Comparison of ENCODE assay signal across 8 cellular contexts in genomic region chr20:23636908-23637281, GRCh38. TPM values are rescaled to one million over a fixed set of nuclear protein-coding genes. Genes with fewer than 3 reads are reported as not detected.
DNase-seq lines count a peak whose midpoint lies in the region; ATAC-seq, FAIRE-seq and TF ChIP-seq lines count a peak whose summit lies in the region.

No MANE protein-coding gene starts in this region.

- no peak overlapping the region for H2BK20ac ChIP-seq in H1 (ENCODE audit: low read length)

- CTCF ChIA-PET in H1 (lab: Charles Lee; ENCODE audit: partially characterized antibody) = interaction anchor here (0.9 to 1.4 kb wide), 4 partner anchors 8 to 192 kb away, joined by 3 to 4 read pairs (median 4); no protein-coding TSS in a partner anchor

- DNase-seq in H1 (ENCODE audit: low read depth in 1 of 2, low spot score in 2 of 2) (no peak), COLO668 (lab: John Stamatoyannopoulos, UW; ENCODE audit: unreplicated experiment) (no peak), NCI-H1694 (lab: John Stamatoyannopoulos, UW) (no peak), NK-92 (lab: John Stamatoyannopoulos, UW; ENCODE audit: unreplicated experiment) (no peak)
- no peak for DNase-seq in natural killer cell treated with Interleukin-12 subunit alpha and Interleukin-12 subunit beta and Interleukin-15 and Interleukin-18, amount 100 ng/mL, for 72 hours (ENCODE audit: low spot score)

- 0 out of 2 replicates have a peak overlapping the region, but pooled peaks have one; percentile 68 for H2BK12ac ChIP-seq in H1 (ENCODE audit: low read depth, low read length)

- TF ChIP-seq RAD21 in H1 (IDR thresholded peaks at IDR 0.05 in 1 of 2, conservative IDR thresholded peaks at IDR 0.05 in 1 of 2; ENCODE audit: low read depth in 2 of 2, low read length in 2 of 2) = no peak

- H4K8ac ChIP-seq in H1 (ENCODE audit: extremely low read depth, insufficient read depth, low read length) = no peak overlapping the region

- H3K4me1 Mint-ChIP-seq in natural killer cell treated with Interleukin-12 subunit alpha and Interleukin-12 subunit beta and Interleukin-15 and Interleukin-18, amount 100 ng/mL, for 72 hours (ENCODE audit: low read depth in 2 of 2) = peaks cover 5 to 16% of the 10 kb centered on the region in 2 donors

- H3K4me1 ChIP-seq in ACC112 (ENCODE audit: control insufficient read depth, insufficient read depth, low read length, unreplicated experiment) = peaks cover 24% of the 10 kb centered on the region
- H3K4me1 ChIP-seq in KMS-11 (ENCODE audit: low read depth, poor library complexity, severe bottlenecking) = no peaks in the 10 kb centered on the region
- H3K4me1 ChIP-seq in H1 (replicated peaks in 1 of 4; ENCODE audit: control insufficient read depth in 3 of 4, insufficient read depth in 4 of 4, low read length in 3 of 4) = peaks cover 0 to 12% (median 4%) of the 10 kb centered on the region in 4 experiments; a peak in 6 of 7 replicates

- peaks cover 0 to 2% of the 10 kb centered on the region in 2 donors for H3K27me3 Mint-ChIP-seq in natural killer cell treated with Interleukin-12 subunit alpha and Interleukin-12 subunit beta and Interleukin-15 and Interleukin-18, amount 100 ng/mL, for 72 hours

- H3K9ac ChIP-seq in KMS-11 = peak overlapping the region; percentile 74; the same call in 1 of the 2 replicates
- H3K9ac ChIP-seq in H1 (replicated peaks in 1 of 4; ENCODE audit: extremely low read depth in 1 of 4, low read depth in 3 of 4, low read length in 3 of 4) = peak overlapping the region in 1 of 4 experiments; percentile 35; a peak in 1 of 7 replicates

- peaks cover 3% of the 10 kb centered on the region; the same call in 1 of the 2 replicates for H3K36me3 ChIP-seq in ACC112 (ENCODE audit: insufficient read depth, low read length)
- no peaks in the 10 kb centered on the region for H3K36me3 ChIP-seq in KMS-11 (ENCODE audit: insufficient read depth)
- no peaks in the 10 kb centered on the region; a peak in 1 of 8 replicates for H3K36me3 ChIP-seq in H1 (ENCODE audit: control insufficient read depth in 2 of 4, insufficient read depth in 4 of 4, low read length in 3 of 4)

- no peak overlapping the region for H3K23ac ChIP-seq in H1 (ENCODE audit: insufficient read length)

- no peaks in the 10 kb centered on the region for H3K79me1 ChIP-seq in H1 (ENCODE audit: low read depth, low read length)

- H3K36me3 Mint-ChIP-seq in natural killer cell treated with Interleukin-12 subunit alpha and Interleukin-12 subunit beta and Interleukin-15 and Interleukin-18, amount 100 ng/mL, for 72 hours = no peaks in the 10 kb centered on the region

- H2AFZ ChIP-seq in ACC112 (ENCODE audit: low read length, unreplicated experiment) (no peak overlapping the region), KMS-11 (ENCODE audit: low read depth) (peak overlapping the region; percentile 76; the same call in 1 of the 2 replicates), H1 (ENCODE audit: low read length) (no peak overlapping the region)

- H2BK5ac ChIP-seq in H1 (ENCODE audit: low read depth, low read length) = peak overlapping the region; percentile 66; the same call in 1 of the 2 replicates

- H3K9me3 ChIP-seq in H1 (ENCODE audit: insufficient read depth in 2 of 2, low read depth in 1 of 2, low read length in 1 of 2) = no peaks in the 10 kb centered on the region

- H3K4me2 ChIP-seq in KMS-11 (peak overlapping the region; percentile 66), H1 (ENCODE audit: insufficient read depth in 1 of 2, low read depth in 2 of 2, low read length in 2 of 2) (peak overlapping the region; percentile 71 to 91)

- FAIRE-seq in H1 (lab: Jason Lieb, UNC) = no peak

- H3K23me2 ChIP-seq in H1 (ENCODE audit: low read depth, low read length) = peaks cover 9% of the 10 kb centered on the region

- peaks cover 33% of the 10 kb centered on the region for H3K79me2 ChIP-seq in ACC112 (ENCODE audit: control insufficient read depth, insufficient read depth, low read length, unreplicated experiment)
- H3K79me2 ChIP-seq in KMS-11 (ENCODE audit: insufficient read depth, low read depth) = no peaks in the 10 kb centered on the region
- H3K79me2 ChIP-seq in H1 (ENCODE audit: control insufficient read depth in 1 of 2, insufficient read depth in 2 of 2, low read length in 2 of 2) = no peaks in the 10 kb centered on the region

- H3K27ac ChIP-seq in ACC112 (ENCODE audit: low read depth, low read length) (peak overlapping the region; percentile 74; the same call in 1 of the 2 replicates), KMS-11 (no peak overlapping the region), H1 (ENCODE audit: low read depth, low read length) (no peak overlapping the region)

- H4K20me1 ChIP-seq in KMS-11 (ENCODE audit: insufficient read depth) = no peaks in the 10 kb centered on the region
- peaks cover 0 to 8% of the 10 kb centered on the region in 2 experiments for H4K20me1 ChIP-seq in H1 (replicated peaks in 1 of 2; ENCODE audit: control insufficient read depth in 1 of 2, insufficient read depth in 2 of 2, low read length in 2 of 2)

- peak overlapping the region; percentile 82 for H3K4me3 Mint-ChIP-seq in natural killer cell treated with Interleukin-12 subunit alpha and Interleukin-12 subunit beta and Interleukin-15 and Interleukin-18, amount 100 ng/mL, for 72 hours

- TF ChIP-seq CTCF in KMS-11 (conservative IDR thresholded peaks at IDR 0.05; ENCODE audit: low read depth, low read length) (no peak), H1 (IDR thresholded peaks at IDR 0.05; ENCODE audit: control extremely low read depth in 1 of 3, insufficient read depth in 1 of 3, low read depth in 1 of 3, low read length in 3 of 3) (no peak)

- H3K14ac ChIP-seq in H1 (ENCODE audit: insufficient read length) = no peak overlapping the region

- no peaks in the 10 kb centered on the region for H3K9me3 Mint-ChIP-seq in natural killer cell treated with Interleukin-12 subunit alpha and Interleukin-12 subunit beta and Interleukin-15 and Interleukin-18, amount 100 ng/mL, for 72 hours

- no peak overlapping the region for H4K5ac ChIP-seq in H1 (ENCODE audit: insufficient read length, low read depth, low read length)

- no peak for TF ChIP-seq EP300 in H1 (IDR thresholded peaks at IDR 0.05; ENCODE audit: borderline replicate concordance in 1 of 2, low read depth in 2 of 2, low read length in 2 of 2)

- H2AK5ac ChIP-seq in H1 (ENCODE audit: low read depth, low read length) = no peak overlapping the region

- no peaks in the 10 kb centered on the region for H3K27me3 ChIP-seq in ACC112 (ENCODE audit: insufficient read depth, low read length)
- no peaks in the 10 kb centered on the region for H3K27me3 ChIP-seq in KMS-11 (ENCODE audit: insufficient read depth, low read depth)
- peaks cover 0 to 5% (median 2%) of the 10 kb centered on the region in 4 experiments; a peak in 3 of 7 replicates for H3K27me3 ChIP-seq in H1 (replicated peaks in 1 of 4; ENCODE audit: control insufficient read depth in 3 of 4, extremely low read depth in 1 of 4, insufficient read depth in 3 of 4, low read length in 3 of 4)

- no peak for TF ChIP-seq POLR2A in H1 (IDR thresholded peaks at IDR 0.05; ENCODE audit: control extremely low read depth in 1 of 2, low read depth in 2 of 2, low read length in 2 of 2)

- H3K4ac ChIP-seq in H1 (replicated peaks; ENCODE audit: insufficient read length, low read depth, low read length) = no peak overlapping the region

- H2BK120ac ChIP-seq in H1 (replicated peaks; ENCODE audit: low read depth, low read length) = no peak overlapping the region

- POLR2A ChIA-PET in H1 (lab: Charles Lee; ENCODE audit: partially characterized antibody) = interaction anchor here (0.8 to 1.5 kb wide), 3 partner anchors 8 to 19 kb away, joined by 3 to 4 read pairs (median 3); no protein-coding TSS in a partner anchor

- H2BK15ac ChIP-seq in H1 (ENCODE audit: low read length) = no peak overlapping the region

- H4K91ac ChIP-seq in H1 (replicated peaks; ENCODE audit: insufficient read length, low read length) = no peak overlapping the region

- H3K18ac ChIP-seq in H1 (ENCODE audit: extremely low read depth, low read length) = no peak overlapping the region; the same call in 1 of the 2 replicates

- 43% methylated on average over 4 of the region's 4 CpGs; no CpG with 5 or more reads in 1 of the 2 experiments for WGBS in H1 (ENCODE audit: extremely low coverage in 1 of 2, insufficient coverage in 1 of 2, insufficient read length in 1 of 2, insufficient replicate concordance in 2 of 2, low coverage in 1 of 2, low lambda C conversion rate in 2 of 2, missing lambda C conversion rate in 1 of 2), 2 experiments

- ATAC-seq in natural killer cell treated with Interleukin-12 subunit alpha and Interleukin-12 subunit beta and Interleukin-15 and Interleukin-18, amount 100 ng/mL, for 72 hours = no peak
- ATAC-seq in GM18498 (IDR thresholded peaks at IDR 0.05; ENCODE audit: unreplicated experiment) = no peak

- peak overlapping the region in 1 of 2 donors; percentile 73 for H3K27ac Mint-ChIP-seq in natural killer cell treated with Interleukin-12 subunit alpha and Interleukin-12 subunit beta and Interleukin-15 and Interleukin-18, amount 100 ng/mL, for 72 hours

- H3K4me3 ChIP-seq in ACC112 (ENCODE audit: low read depth, low read length) (peak overlapping the region; percentile 80), KMS-11 (IDR thresholded peaks at IDR 0.05; ENCODE audit: insufficient read depth, low read depth, low read length) (no peak overlapping the region), H1 (ENCODE audit: extremely low read depth in 1 of 4, insufficient read depth in 2 of 4, low read depth in 3 of 4, low read length in 4 of 4) (peak overlapping the region; percentile 62 to 92 (median 76))

- peak overlapping the region; percentile 21 for H3K56ac ChIP-seq in H1 (replicated peaks; ENCODE audit: insufficient read length, low read depth, low read length)

RNA-seq across cellular contexts. Expression of gene CST3, which starts 0.9 kb away (rescaled TPM):
- 53.2 and 58.1 TPM in 2 replicates for total RNA-seq in H1 (2021; fragmentation: NEBNext Ultra II Directional; extraction: Animal tissue kit (Norgen Biotek cat#: 25700))
- 184 and 185 TPM in 2 replicates for polyA plus RNA-seq in H1 (2011; rRNA removed)
- polyA plus RNA-seq in H1 (2011; cell fraction: cytosol; rRNA removed) = 84.3 TPM
- polyA plus RNA-seq in H1 (2011; cell fraction: nucleus; rRNA removed) = 66.5 TPM
- polyA plus RNA-seq in H1 (2012, experiment 1 of 2) = 61.6 to 108 TPM (median 99.6 TPM) in 4 replicates
- 128 TPM for polyA plus RNA-seq in H1 (2012, experiment 2 of 2)
- polyA plus RNA-seq in H1 (2013, experiment 1 of 2) = 68.4 TPM
- polyA plus RNA-seq in H1 (2013, experiment 2 of 2) = 77.9 TPM
- 35.0 and 38.7 TPM in 2 replicates for polyA minus RNA-seq in H1 (2011; rRNA and poly(A)+ RNA removed)
- polyA minus RNA-seq in H1 (2011; cell fraction: cytosol; rRNA and poly(A)+ RNA removed) = 54.3 TPM
- 21.1 TPM for polyA minus RNA-seq in H1 (2011; cell fraction: nucleus; rRNA and poly(A)+ RNA removed)
- 10 to 100 TPM in 1 of 2 donors, 1 to 10 TPM in 1; 5.4 to 16.6 TPM for total RNA-seq in natural killer cell treated with Interleukin-12 subunit alpha and Interleukin-12 subunit beta and Interleukin-15 and Interleukin-18, amount 100 ng/mL, for 72 hours

RNA-seq across cellular contexts. Expression of gene CST9, which starts 31.2 kb away (rescaled TPM):
- 0.19 TPM in 1 of 2 replicates, not detected in the other for total RNA-seq in H1 (2021; fragmentation: NEBNext Ultra II Directional; extraction: Animal tissue kit (Norgen Biotek cat#: 25700))
- polyA plus RNA-seq in H1 (2011; rRNA removed) = 0.05 and 0.08 TPM in 2 replicates
- polyA plus RNA-seq in H1 (2011; cell fraction: cytosol; rRNA removed) = 0.09 TPM
- polyA plus RNA-seq in H1 (2011; cell fraction: nucleus; rRNA removed) = 0.13 TPM
- not detected in 4 replicates for polyA plus RNA-seq in H1 (2012, experiment 1 of 2)
- not detected for polyA plus RNA-seq in H1 (2012, experiment 2 of 2)
- not detected for polyA plus RNA-seq in H1 (2013, experiment 1 of 2)
- not detected for polyA plus RNA-seq in H1 (2013, experiment 2 of 2)
- polyA minus RNA-seq in H1 (2011; rRNA and poly(A)+ RNA removed) = 0.09 TPM in 1 of 2 replicates, not detected in the other
- polyA minus RNA-seq in H1 (2011; cell fraction: cytosol; rRNA and poly(A)+ RNA removed) = not detected
- polyA minus RNA-seq in H1 (2011; cell fraction: nucleus; rRNA and poly(A)+ RNA removed) = not detected
- not detected for total RNA-seq in natural killer cell treated with Interleukin-12 subunit alpha and Interleukin-12 subunit beta and Interleukin-15 and Interleukin-18, amount 100 ng/mL, for 72 hours

RNA-seq across cellular contexts. Expression of gene CST4, which starts 51.9 kb away (rescaled TPM):
- not detected in 2 replicates for total RNA-seq in H1 (2021; fragmentation: NEBNext Ultra II Directional; extraction: Animal tissue kit (Norgen Biotek cat#: 25700))
- polyA plus RNA-seq in H1 (2011; rRNA removed) = not detected in 2 replicates
- polyA plus RNA-seq in H1 (2011; cell fraction: cytosol; rRNA removed) = 0.12 TPM
- polyA plus RNA-seq in H1 (2011; cell fraction: nucleus; rRNA removed) = not detected
- polyA plus RNA-seq in H1 (2012, experiment 1 of 2) = 1.0 TPM in 1 of 4 replicates, not detected in the others
- polyA plus RNA-seq in H1 (2012, experiment 2 of 2) = 0.59 TPM
- polyA plus RNA-seq in H1 (2013, experiment 1 of 2) = not detected
- 0.18 TPM for polyA plus RNA-seq in H1 (2013, experiment 2 of 2)
- not detected in 2 replicates for polyA minus RNA-seq in H1 (2011; rRNA and poly(A)+ RNA removed)
- polyA minus RNA-seq in H1 (2011; cell fraction: cytosol; rRNA and poly(A)+ RNA removed) = not detected
- polyA minus RNA-seq in H1 (2011; cell fraction: nucleus; rRNA and poly(A)+ RNA removed) = not detected
- total RNA-seq in natural killer cell treated with Interleukin-12 subunit alpha and Interleukin-12 subunit beta and Interleukin-15 and Interleukin-18, amount 100 ng/mL, for 72 hours = not detected
